8 cellular contexts compared by ENCODE assay signal in the genomic region with DNA sequence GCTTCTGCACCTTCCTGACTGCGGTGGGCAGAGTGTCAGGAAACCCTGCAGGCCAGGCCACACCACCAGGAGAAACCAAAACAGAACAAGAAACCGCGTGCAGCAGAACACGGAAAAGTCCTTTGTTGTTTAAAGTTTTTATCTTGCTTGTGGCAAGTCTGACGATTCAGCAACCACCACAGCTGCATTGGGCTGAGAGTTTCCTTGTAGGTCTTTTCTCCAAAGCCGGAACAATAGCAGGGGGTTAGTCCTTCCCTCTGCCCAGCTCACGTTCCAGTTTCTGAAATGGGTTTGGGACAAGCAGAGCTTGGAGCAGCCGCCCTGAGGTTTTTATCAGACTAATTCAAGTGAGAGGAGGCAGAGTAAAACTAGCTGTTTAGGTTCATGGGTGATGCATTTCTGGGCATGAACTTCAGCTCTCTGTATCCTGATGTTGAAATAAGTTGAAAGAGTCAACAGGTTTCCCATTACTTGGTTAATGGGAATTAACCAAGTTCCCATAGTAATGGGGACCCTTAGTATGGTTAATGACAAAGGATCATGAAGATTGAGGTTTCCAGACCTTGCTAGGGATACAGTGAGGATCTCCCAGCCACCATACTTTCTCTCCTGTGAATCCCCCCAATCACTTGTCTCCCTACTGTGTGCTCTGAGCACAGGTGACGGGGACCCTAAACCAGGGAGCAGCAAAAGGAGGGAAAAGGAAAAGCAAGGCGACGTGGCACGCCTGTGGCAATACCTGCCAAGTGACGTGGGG.
DNase-seq lines count a peak whose midpoint lies in the region; ATAC-seq, FAIRE-seq and TF ChIP-seq lines count a peak whose summit lies in the region.

No MANE protein-coding gene starts in this region.

- ATAC-seq in natural killer cell (peak; percentile 41 to 72 (median 63)), upper lobe of left lung (ENCODE audit: low FRiP score in 2 of 2) (peak in 1 of 2 donors; percentile 52), GM19452 (IDR thresholded peaks at IDR 0.05; ENCODE audit: unreplicated experiment) (no peak)

- H3K4me1 Mint-ChIP-seq in natural killer cell (peaks cover 36 to 40% of the 10 kb centered on the region in 2 donors), osteocyte (ENCODE audit: unreplicated experiment) (peaks cover 3% of the 10 kb centered on the region)

- H3K27ac Mint-ChIP-seq in natural killer cell (peak overlapping the region; percentile 53 to 79), osteocyte (ENCODE audit: unreplicated experiment) (no peak overlapping the region)

- no peak for TF ChIP-seq EP300 in upper lobe of left lung (IDR thresholded peaks at IDR 0.05)

- intact Hi-C loops in natural killer cell (cut with micrococcal nuclease) = loop anchor here (1.0 to 5.0 kb wide), 2 partner anchors 45 to 135 kb away; no protein-coding TSS in a partner anchor

- peaks cover 17 to 29% (median 25%) of the 10 kb centered on the region in 4 donors for H3K4me1 ChIP-seq in upper lobe of left lung

- H3K4me3 ChIP-seq in bronchial epithelial cell (ENCODE audit: low read depth, low read length) (no peak overlapping the region), upper lobe of left lung (no peak overlapping the region)

- H3K9me3 Mint-ChIP-seq in natural killer cell = no peaks in the 10 kb centered on the region
- no peaks in the 10 kb centered on the region for H3K9me3 Mint-ChIP-seq in osteocyte (ENCODE audit: unreplicated experiment)

- 32 to 43% methylated on average over 13 of the region's 13 CpGs for WGBS in upper lobe of left lung, 2 donors

- FAIRE-seq in bronchial epithelial cell (lab: Jason Lieb, UNC) = no peak

- H3K4me3 Mint-ChIP-seq in natural killer cell (peak overlapping the region; percentile 78), osteocyte (ENCODE audit: unreplicated experiment) (no peak overlapping the region)

- H3K27me3 Mint-ChIP-seq in natural killer cell (ENCODE audit: low read depth in 2 of 2) = peaks cover 2 to 7% of the 10 kb centered on the region in 2 donors
- no peaks in the 10 kb centered on the region for H3K27me3 Mint-ChIP-seq in osteocyte (ENCODE audit: unreplicated experiment)

- no peak for TF ChIP-seq POLR2A in upper lobe of left lung (IDR thresholded peaks at IDR 0.05)

- peak overlapping the region in 3 of 4 donors; percentile 41 to 62 (median 55) for H3K27ac ChIP-seq in upper lobe of left lung

- DNase-seq in CD1c-positive myeloid dendritic cell (ENCODE audit: extremely low spot score) = peak; percentile 45
- peak; percentile 67 for DNase-seq in UCSD-AML1 (lab: John Stamatoyannopoulos, UW; ENCODE audit: unreplicated experiment)
- peak; percentile 46 for DNase-seq in bronchial epithelial cell (ENCODE audit: low read depth)
- DNase-seq in natural killer cell = no peak
- DNase-seq in upper lobe of left lung = peak in 1 of 2 donors; percentile 50
- DNase-seq in osteocyte (ENCODE audit: extremely low spot score, unreplicated experiment) = no peak
- no peak for DNase-seq in HuH-7.5 (ENCODE audit: low spot score)

- no peak for TF ChIP-seq CTCF in bronchial epithelial cell (IDR thresholded peaks at IDR 0.05; ENCODE audit: insufficient read depth, low read length, severe bottlenecking)
- TF ChIP-seq CTCF in natural killer cell (IDR thresholded peaks at IDR 0.05) = no peak
- peak in 1 of 6 experiments; percentile 13 for TF ChIP-seq CTCF in upper lobe of left lung (IDR thresholded peaks at IDR 0.05)
- no peak for TF ChIP-seq CTCF in osteocyte (IDR thresholded peaks at IDR 0.05)

- H3K36me3 ChIP-seq in bronchial epithelial cell (ENCODE audit: control insufficient read depth, insufficient read depth, low read length) = no peaks in the 10 kb centered on the region
- H3K36me3 ChIP-seq in upper lobe of left lung = no peaks in the 10 kb centered on the region

- H3K36me3 Mint-ChIP-seq in natural killer cell (no peaks in the 10 kb centered on the region), osteocyte (ENCODE audit: unreplicated experiment) (no peaks in the 10 kb centered on the region)

- H3K9me3 ChIP-seq in upper lobe of left lung = no peaks in the 10 kb centered on the region

- H3K27me3 ChIP-seq in bronchial epithelial cell (ENCODE audit: control insufficient read depth, insufficient read depth, low read length) = no peaks in the 10 kb centered on the region
- H3K27me3 ChIP-seq in upper lobe of left lung = no peaks in the 10 kb centered on the region

Comparison
In these comparisons a context has a peak if more than half of its experiments do, and no peak if none do; other contexts are left out.
1. DNase-seq: peak in CD1c-positive myeloid dendritic cell (single experiment), UCSD-AML1 (single experiment) and bronchial epithelial cell (single experiment); none in natural killer cell (single experiment), osteocyte (single experiment) and HuH-7.5 (single experiment).